ENCODE assay signal across 16 cellular contexts in genomic region chr19:4715529-4716221, GRCh38. TPM values are rescaled to one million over a fixed set of nuclear protein-coding genes. Genes with fewer than 3 reads are reported as not detected.
A peak's percentile ranks its signal among the peaks of the same experiment; 100 is the strongest.
DNase-seq lines count a peak whose midpoint lies in the region; TF ChIP-seq lines count a peak whose summit lies in the region.
"Had no signal": no experiment of that assay in that cellular context is flagged by ENCODE, and none has a peak within 500 bp of the region (broad histone marks: within the 10 kb centered on the region; RNA-seq: fewer than 3 reads in every experiment).

No MANE protein-coding gene starts in this region.

- peaks cover 20 to 31% (median 24%) of the 10 kb centered on the region in 4 donors for H3K36me3 ChIP-seq in liver (ENCODE audit: control insufficient read depth in 4 of 4, insufficient read depth in 3 of 4, low read depth in 1 of 4, low read length in 3 of 4)
- H3K36me3 ChIP-seq in suprapubic skin, result peaks cover 86% of the 10 kb centered on the region

- TF ChIP-seq RAD21 in liver (IDR thresholded peaks at IDR 0.05), result peak in 1 of 2 donors; percentile 33

- H3K4me3 ChIP-seq in liver (ENCODE audit: low read depth in 1 of 3, low read length in 3 of 3) (peak overlapping the region in 1 of 3 donors; percentile 31), suprapubic skin (no peak overlapping the region)
- H3K4me3 ChIP-seq: BLaER1, colonic mucosa, SJSA1 had no signal

- H3K4me1 ChIP-seq in liver (ENCODE audit: control insufficient read depth in 4 of 4, insufficient read depth in 4 of 4, low read length in 3 of 4), result peaks cover 22 to 90% (median 75%) of the 10 kb centered on the region in 4 donors
- H3K4me1 ChIP-seq in suprapubic skin, result peaks cover 46% of the 10 kb centered on the region
- H3K4me1 ChIP-seq: colonic mucosa had no signal

- DNase-seq in MV-4-11 (lab: John Stamatoyannopoulos, UW) (peak; percentile 70), T47D (ENCODE audit: low read depth in 1 of 2, low spot score in 1 of 2) (peak; percentile 42 to 76), suprapubic skin (ENCODE audit: low spot score in 2 of 2) (no peak)
- no peak for DNase-seq in activated effector memory CD4-positive, alpha-beta T cell treated with Interleukin-2 at 50 U/mL for 16 hours
- no peak for DNase-seq in central memory CD4-positive, alpha-beta T cell
- DNase-seq in activated CD4-positive, alpha-beta T cell treated with anti-CD3 and anti-CD28 coated beads, Interleukin-2, amount 50 U/mL, for 48 hours, result no peak
- DNase-seq: amniotic stem cell, colonic mucosa, erythroblast, Kasumi-1, kidney glomerular epithelial cell, naive B cell, NCI-H1436 treated with DMSO at 0.1 percent for 48 hours had no signal

- no peak for TF ChIP-seq POLR2A in suprapubic skin (IDR thresholded peaks at IDR 0.05)

- H3K9me3 ChIP-seq in liver (ENCODE audit: control insufficient read depth in 4 of 4, low read length in 3 of 4) (no peaks in the 10 kb centered on the region), suprapubic skin (no peaks in the 10 kb centered on the region)
- H3K9me3 ChIP-seq: BLaER1, colonic mucosa, SJSA1 had no signal

- no peaks in the 10 kb centered on the region for H3K27me3 ChIP-seq in liver (ENCODE audit: control insufficient read depth in 4 of 4, insufficient read depth in 4 of 4, low read length in 3 of 4)
- no peaks in the 10 kb centered on the region for H3K27me3 ChIP-seq in suprapubic skin
- H3K27me3 ChIP-seq: BLaER1, colonic mucosa, SJSA1 had no signal

- TF ChIP-seq CTCF in liver (IDR thresholded peaks at IDR 0.05; ENCODE audit: low read depth, low read length, missing input control) (no peak), suprapubic skin (IDR thresholded peaks at IDR 0.05) (no peak)

- no peak for TF ChIP-seq EP300 in suprapubic skin (IDR thresholded peaks at IDR 0.05)

- in situ Hi-C loops in T47D (cut with HindIII; ENCODE audit: low pct_unique_long_range_greater_than_20kb, low sequenced_read_pairs), result no loop called here

- H3K9ac ChIP-seq in liver (ENCODE audit: low read depth in 1 of 2, low read length in 2 of 2), result peak overlapping the region in 1 of 2 donors; percentile 58
- H3K9ac ChIP-seq: BLaER1 had no signal

- H3K27ac ChIP-seq in liver (ENCODE audit: low read depth in 1 of 2, low read length in 2 of 2) (peak overlapping the region; percentile 79 to 93), suprapubic skin (peak overlapping the region; percentile 8)
- H3K27ac ChIP-seq: BLaER1, colonic mucosa, SJSA1 had no signal

- 36% methylated on average over 28 of the region's 28 CpGs for WGBS in liver
- 84% methylated on average over 28 of the region's 28 CpGs for WGBS in suprapubic skin

TF ChIP-seq in liver, 16 proteins besides CTCF, POLR2A, EP300 and RAD21:
- peak; percentile 95 for TF ChIP-seq YY1 (IDR thresholded peaks at IDR 0.05)
- peak; percentile 88 to 90 for TF ChIP-seq RXRA (IDR thresholded peaks at IDR 0.05)
- TF ChIP-seq GABPA (IDR thresholded peaks at IDR 0.05 in 1 of 2, conservative IDR thresholded peaks at IDR 0.05 in 1 of 2), result peak in 1 of 2 donors; percentile 18
- TF ChIP-seq ATF3 (IDR thresholded peaks at IDR 0.05), result no peak
- TF ChIP-seq REST (IDR thresholded peaks at IDR 0.05), result peak; percentile 78
- TF ChIP-seq FOXA1 (IDR thresholded peaks at IDR 0.05), result peak; percentile 53
- peak; percentile 75 for TF ChIP-seq SP1 (IDR thresholded peaks at IDR 0.05)
- TF ChIP-seq, protein P1, sequence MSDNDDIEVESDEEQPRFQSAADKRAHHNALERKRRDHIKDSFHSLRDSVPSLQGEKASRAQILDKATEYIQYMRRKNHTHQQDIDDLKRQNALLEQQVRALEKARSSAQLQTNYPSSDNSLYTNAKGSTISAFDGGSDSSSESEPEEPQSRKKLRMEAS (IDR thresholded peaks at IDR 0.05), result peak; percentile 76
- peak in 1 of 2 donors; percentile 43 for TF ChIP-seq EGR1 (IDR thresholded peaks at IDR 0.05; ENCODE audit: low read depth in 2 of 2)
- TF ChIP-seq NR2F2 (IDR thresholded peaks at IDR 0.05), result no peak
- peak; percentile 33 for TF ChIP-seq ZBTB33 (IDR thresholded peaks at IDR 0.05)
- TF ChIP-seq HNF4A (conservative IDR thresholded peaks at IDR 0.05), result peak; percentile 69 to 79
- peak; percentile 52 for TF ChIP-seq FOXA2 (IDR thresholded peaks at IDR 0.05)
- TF ChIP-seq JUND (IDR thresholded peaks at IDR 0.05), result peak in 1 of 2 donors; percentile 58
- no peak for TF ChIP-seq TAF1 (conservative IDR thresholded peaks at IDR 0.05)
- no peak for TF ChIP-seq HNF4G (IDR thresholded peaks at IDR 0.05)

RNA-seq across cellular contexts. Expression of gene DPP9, which starts 8.0 kb away (rescaled TPM):
- total RNA-seq in liver, result 10 to 100 TPM; 27.3 to 74.5 TPM
- polyA plus RNA-seq in liver, result 10 to 100 TPM; 20.5 to 53.4 TPM
- 100 to 1,000 TPM in 2 of 4 donors, 10 to 100 TPM in 2; 51.2 to 126 (median 84.1) TPM for total RNA-seq in suprapubic skin

RNA-seq across cellular contexts. Expression of gene MYDGF, which starts 45.5 kb away (rescaled TPM):
- total RNA-seq in liver (10 to 100 TPM; 85.1 to 88.9 TPM), suprapubic skin (10 to 100 TPM; 17.5 to 43.6 (median 28.3) TPM)
- 100 to 1,000 TPM; 198 to 222 TPM for polyA plus RNA-seq in liver

Comparison
In these comparisons a context has a peak if more than half of its experiments do, and no peak if none do; other contexts are left out.
1. DNase-seq: peak in MV-4-11 (single experiment) and T47D (2 of 2); none in suprapubic skin (0 of 2), activated effector memory CD4-positive, alpha-beta T cell treated with Interleukin-2 at 50 U/mL for 16 hours (single experiment), central memory CD4-positive, alpha-beta T cell (single experiment) and activated CD4-positive, alpha-beta T cell treated with anti-CD3 and anti-CD28 coated beads, Interleukin-2, amount 50 U/mL, for 48 hours (0 of 2).